Comparison of ENCODE assay signal across 10 cellular contexts in genomic region chr9:131697097-131697496, GRCh38. TPM values are rescaled to one million over a fixed set of nuclear protein-coding genes. Genes with fewer than 3 reads are reported as not detected.
DNase-seq lines count a peak whose midpoint lies in the region; ATAC-seq and TF ChIP-seq lines count a peak whose summit lies in the region.
"Had no signal": no experiment of that assay in that cellular context is flagged by ENCODE, and none has a peak within 500 bp of the region (broad histone marks: within the 10 kb centered on the region; RNA-seq: fewer than 3 reads in every experiment).

No MANE protein-coding gene starts in this region.

- no peak for TF ChIP-seq POLR2A in ovary (IDR thresholded peaks at IDR 0.05)

- WGBS in ovary, 3 donors = 20 to 37% (median 34%) methylated on average over 6 of the region's 6 CpGs

- peaks cover 0 to 32% (median 12%) of the 10 kb centered on the region in 11 experiments; a peak in 7 of 22 replicates for H3K36me3 ChIP-seq in BLaER1 treated with 17β-estradiol and CSF1 and Interleukin-3, amounts not matched to agents 10 nM and 100 nM
- no peaks in the 10 kb centered on the region for H3K36me3 ChIP-seq in ovary

- peak overlapping the region; percentile 6 to 86 (median 70); a peak in 15 of 22 replicates for H3K27ac ChIP-seq in BLaER1 treated with 17β-estradiol and CSF1 and Interleukin-3, amounts not matched to agents 10 nM and 100 nM
- no peak overlapping the region for H3K27ac ChIP-seq in ovary

- H3K9ac ChIP-seq in BLaER1 treated with 17β-estradiol and CSF1 and Interleukin-3, amounts not matched to agents 10 nM and 100 nM = peak overlapping the region in 8 of 11 experiments; percentile 26 to 70 (median 44); a peak in 10 of 22 replicates

- H3K4me2 ChIP-seq in BLaER1 treated with 17β-estradiol and CSF1 and Interleukin-3, amounts not matched to agents 10 nM and 100 nM = peak overlapping the region; percentile 61 to 88 (median 73)

- no peaks in the 10 kb centered on the region for H3K27me3 ChIP-seq in BLaER1 treated with 17β-estradiol and CSF1 and Interleukin-3, amounts not matched to agents 10 nM and 100 nM
- no peaks in the 10 kb centered on the region for H3K27me3 ChIP-seq in ovary

- TF ChIP-seq EP300 in ovary (IDR thresholded peaks at IDR 0.05) = no peak

- intact Hi-C loops in Right ventricle myocardium superior (cut with DNase I) = no loop called here
- intact Hi-C loops in ovary (cut with DNase I) = no loop called here

- H3K4me3 ChIP-seq in BLaER1 treated with 17β-estradiol and CSF1 and Interleukin-3, amounts not matched to agents 10 nM and 100 nM = no peak overlapping the region
- H3K4me3 ChIP-seq in ovary = no peak overlapping the region

- DNase-seq in Right ventricle myocardium superior = peak; percentile 70
- DNase-seq in ovary = peak; percentile 64 to 83 (median 67)
- DNase-seq in occipital lobe (lab: John Stamatoyannopoulos, UW) = no peak
- DNase-seq in HPDE6-E6E7 (ENCODE audit: extremely low spot score) = no peak
- no peak for DNase-seq in activated naive CD4-positive, alpha-beta T cell (lab: John Stamatoyannopoulos, UW)
- DNase-seq: activated CD8-positive, alpha-beta memory T cell treated with anti-CD3 and anti-CD28 coated beads, Interleukin-2, amount 50 U/mL, for 48 hours; stimulated activated CD4-positive, alpha-beta T cell treated with anti-CD3 and anti-CD28 coated beads, Interleukin-15, amount 100 ng/mL, for 24 hours had no signal

- ATAC-seq in SK-N-SH treated with all-trans-retinoic acid at 6 μM for 48 hours (peak; percentile 74), Right ventricle myocardium superior (ENCODE audit: poor library complexity) (peak; percentile 59), GM21576 (IDR thresholded peaks at IDR 0.05; ENCODE audit: unreplicated experiment) (no peak)

- peaks cover 79 to 97% (median 84%) of the 10 kb centered on the region in 10 experiments for H3K4me1 ChIP-seq in BLaER1 treated with 17β-estradiol and CSF1 and Interleukin-3, amounts not matched to agents 10 nM and 100 nM
- peaks cover 13% of the 10 kb centered on the region for H3K4me1 ChIP-seq in ovary (ENCODE audit: insufficient read depth)

- peaks cover 66 to 100% (median 97%) of the 10 kb centered on the region in 11 experiments for H4K20me1 ChIP-seq in BLaER1 treated with 17β-estradiol and CSF1 and Interleukin-3, amounts not matched to agents 10 nM and 100 nM

- no peaks in the 10 kb centered on the region for H3K9me3 ChIP-seq in BLaER1 treated with 17β-estradiol and CSF1 and Interleukin-3, amounts not matched to agents 10 nM and 100 nM (replicated peaks in 1 of 11)
- no peaks in the 10 kb centered on the region for H3K9me3 ChIP-seq in ovary

- peak in 1 of 3 donors; percentile 9 for TF ChIP-seq CTCF in ovary (IDR thresholded peaks at IDR 0.05)

TF ChIP-seq in SK-N-SH treated with all-trans-retinoic acid at 6 μM for 48 hours, 23 proteins besides CTCF, POLR2A, EP300 and RAD21:
- TF ChIP-seq RARB (CRISPR knock-in tag; IDR thresholded peaks at IDR 0.05) = no peak

RNA-seq across cellular contexts. Expression of gene RAPGEF1, which starts 42.8 kb away (rescaled TPM):
- total RNA-seq in Right ventricle myocardium superior = 119 TPM
- 10 to 100 TPM; 17.0 to 64.4 (median 37.2) TPM for total RNA-seq in ovary
- polyA plus RNA-seq in ovary = 10 to 100 TPM; 23.6 to 33.8 TPM
- 26.2 TPM for total RNA-seq in occipital lobe

Comparison
In these comparisons a context has a peak if more than half of its experiments do, and no peak if none do; other contexts are left out.
1. H3K27ac ChIP-seq: peak in BLaER1 treated with 17β-estradiol and CSF1 and Interleukin-3, amounts not matched to agents 10 nM and 100 nM (11 of 11); none in ovary (0 of 2).
2. DNase-seq: peak in Right ventricle myocardium superior (single experiment) and ovary (5 of 5); none in occipital lobe (single experiment), HPDE6-E6E7 (single experiment) and activated naive CD4-positive, alpha-beta T cell (0 of 4).